Comparison of ENCODE assay signal across 19 cellular contexts in the genomic region with DNA sequence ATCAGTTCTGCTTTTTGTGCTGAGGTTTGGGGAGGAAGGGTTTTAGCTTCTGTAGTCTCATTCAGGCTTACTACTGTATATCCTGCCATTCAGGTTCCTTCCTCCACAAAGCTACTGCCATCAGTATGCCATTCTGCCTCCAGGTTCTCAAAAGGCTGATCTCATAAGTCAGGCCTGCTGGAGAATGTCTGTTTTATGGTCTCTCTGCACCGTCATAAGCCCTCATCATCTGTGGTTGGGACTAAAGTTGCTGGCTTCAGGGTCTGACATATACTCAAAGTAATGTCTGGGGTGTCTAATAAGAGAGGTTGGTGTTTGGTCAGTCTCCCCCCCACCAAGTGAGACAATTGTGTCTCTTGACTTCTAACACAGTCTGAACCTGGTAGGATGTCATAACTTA. TPM values are rescaled to one million over a fixed set of nuclear protein-coding genes. Genes with fewer than 3 reads are reported as not detected.
"Had no signal": no experiment of that assay in that cellular context is flagged by ENCODE, and none has a peak within 500 bp of the region (broad histone marks: within the 10 kb centered on the region; RNA-seq: fewer than 3 reads in every experiment).

No MANE protein-coding gene starts in this region.

- H3K27ac ChIP-seq: colonic mucosa, esophagus muscularis mucosa, neural progenitor cell, thoracic aorta, upper lobe of left lung had no signal

- H3K27ac Mint-ChIP-seq: activated naive CD8-positive, alpha-beta T cell; naive thymus-derived CD8-positive, alpha-beta T cell; neural progenitor cell; progenitor cell of endocrine pancreas; WTC11 had no signal

- H3K4me2 ChIP-seq: neural progenitor cell had no signal

- H3K9me3 ChIP-seq: colonic mucosa, esophagus muscularis mucosa, thoracic aorta, upper lobe of left lung had no signal

- H3K4me3 ChIP-seq: colonic mucosa, esophagus muscularis mucosa, lung, neural progenitor cell, thoracic aorta, upper lobe of left lung had no signal

- H3K27me3 ChIP-seq: colonic mucosa, esophagus muscularis mucosa, neural progenitor cell, upper lobe of left lung had no signal

- H3K36me3 Mint-ChIP-seq: activated naive CD8-positive, alpha-beta T cell; naive thymus-derived CD8-positive, alpha-beta T cell; neural progenitor cell; WTC11 had no signal

- DNase-seq: activated naive CD4-positive, alpha-beta T cell; activated T-cell treated with anti-CD3 and anti-CD28 coated beads, Interleukin-2, amount 50 U/mL, for 1 hour; colonic mucosa; kidney; naive thymus-derived CD8-positive, alpha-beta T cell; retina; stimulated activated CD4-positive, alpha-beta T cell treated with anti-CD3 and anti-CD28 coated beads, Interleukin-4, amount 100 ng/mL, for 24 hours; stimulated activated naive CD4-positive, alpha-beta T cell treated with Interleukin-2 at 50 U/mL for 16 hours; T-helper 9 cell; upper lobe of left lung had no signal

- H3K4me1 Mint-ChIP-seq: naive thymus-derived CD8-positive, alpha-beta T cell had no signal

- H3K4me1 ChIP-seq: colonic mucosa, esophagus muscularis mucosa, neural progenitor cell, upper lobe of left lung had no signal

- H3K4me3 Mint-ChIP-seq: activated naive CD8-positive, alpha-beta T cell; naive thymus-derived CD8-positive, alpha-beta T cell; neural progenitor cell; WTC11 had no signal

- H3K9ac ChIP-seq: neural progenitor cell had no signal

- H2AFZ ChIP-seq: neural progenitor cell had no signal

- ATAC-seq: left lobe of liver; naive thymus-derived CD8-positive, alpha-beta T cell; WTC11 had no signal

- H3K36me3 ChIP-seq: colonic mucosa, esophagus muscularis mucosa, neural progenitor cell, thoracic aorta, upper lobe of left lung had no signal

RNA-seq across cellular contexts. Expression of a gene that starts 36.2 kb away (rescaled TPM):
- total RNA-seq: naive thymus-derived CD8-positive, alpha-beta T cell; T-helper 1 cell treated with Interleukin-12 subunit alpha and Interleukin-12 subunit beta and Interleukin-4 antibody, amounts not matched to agents 30 ng/mL and 1 ng/mL, for 36 hours had no signal
